Comparison of ENCODE assay signal across 9 cellular contexts in genomic region chr1:26432793-26433192, GRCh38. TPM values are rescaled to one million over a fixed set of nuclear protein-coding genes. Genes with fewer than 3 reads are reported as not detected.
DNase-seq lines count a peak whose midpoint lies in the region; ATAC-seq, FAIRE-seq and TF ChIP-seq lines count a peak whose summit lies in the region.
"Had no signal": no experiment of that assay in that cellular context is flagged by ENCODE, and none has a peak within 500 bp of the region (broad histone marks: within the 10 kb centered on the region; RNA-seq: fewer than 3 reads in every experiment).

No MANE protein-coding gene starts in this region.

- H4K8ac ChIP-seq in IMR-90 (ENCODE audit: low read depth in 2 of 2, low read length in 2 of 2) = peak overlapping the region; percentile 84 to 98

- no TSS peak for BruUV-seq in IMR-90 (replicated peaks; lab: Mats Ljungman, UMichigan)

- no peak for TF ChIP-seq POLR2A in A549 (IDR thresholded peaks at IDR 0.05; ENCODE audit: low read length)
- TF ChIP-seq POLR2A in IMR-90 (IDR thresholded peaks at IDR 0.05; ENCODE audit: low read depth, low read length) = no peak

- no peak overlapping the region for H2BK20ac ChIP-seq in IMR-90 (ENCODE audit: low read depth, low read length)

- in situ Hi-C loops in IMR-90 (cut with MboI; ENCODE audit: low sequenced_read_pairs) = no loop called here

- H2BK15ac ChIP-seq in IMR-90 (ENCODE audit: low read depth, low read length) = peak overlapping the region; percentile 66; the same call in 1 of the 3 replicates

- H4K5ac ChIP-seq in IMR-90 (ENCODE audit: low read depth, low read length) = peak overlapping the region; percentile 35; the same call in 1 of the 2 replicates

- H3K27ac ChIP-seq in A549 (peak overlapping the region; percentile 79 to 80), IMR-90 (ENCODE audit: insufficient read depth, low read length) (0 out of 2 replicates have a peak overlapping the region, but pooled peaks have one; percentile 13), muscle layer of duodenum (ENCODE audit: low read length) (peak overlapping the region; percentile 82)

- TF ChIP-seq EP300 in A549 (IDR thresholded peaks at IDR 0.05) = no peak

- POLR2A ChIA-PET in A549 (lab: Yijun Ruan, JAX) (interaction anchor here (1.1 to 1.4 kb wide), 5 partner anchors 12 to 263 kb away, joined by 3 to 18 read pairs (median 4); partner anchors contain the start of genes HMGN2 and ZNF593), IMR-90 (lab: Charles Lee; ENCODE audit: unreplicated experiment) (no interaction called here)

- H3K36me3 ChIP-seq in IMR-90 (ENCODE audit: control insufficient read depth, insufficient read depth, low read length) = peaks cover 9% of the 10 kb centered on the region; the same call in 1 of the 2 replicates
- peaks cover 4 to 13% of the 10 kb centered on the region in 2 donors for H3K36me3 ChIP-seq in muscle layer of duodenum (ENCODE audit: control insufficient read depth in 1 of 2, insufficient read depth in 2 of 2, low read length in 2 of 2)

- H2BK5ac ChIP-seq in IMR-90 (ENCODE audit: low read depth, low read length, poor library complexity, severe bottlenecking) = no peak overlapping the region

- intact Hi-C loops in IMR-90 (cut with micrococcal nuclease) = no loop called here

- CTCF ChIA-PET in A549 (lab: Yijun Ruan, JAX) (interaction anchor here (0.6 to 2.0 kb wide), 6 partner anchors 16 to 263 kb away, joined by 3 to 8 read pairs (median 4); partner anchors contain the start of gene ZNF593), IMR-90 (lab: Yijun Ruan, JAX) (interaction anchor here (1.4 to 1.5 kb wide), 2 partner anchors 16 to 68 kb away, joined by 3 to 9 read pairs; no protein-coding TSS in a partner anchor)

- peak overlapping the region; percentile 92 for H3K9ac ChIP-seq in IMR-90 (ENCODE audit: low read depth, low read length)

- DNase-seq in A549 (ENCODE audit: low read depth in 1 of 2, low spot score in 1 of 2) (no peak), IMR-90 (no peak), choroid plexus epithelial cell (ENCODE audit: low read depth) (no peak), urothelium cell line (ENCODE audit: low spot score) (no peak), OCI-M2 (lab: John Stamatoyannopoulos, UW; ENCODE audit: unreplicated experiment) (no peak), SIG-M5 treated with dmso at 0.1 percent for 504 hours (lab: John Stamatoyannopoulos, UW; ENCODE audit: unreplicated experiment) (no peak)

- no peak overlapping the region for H2AFZ ChIP-seq in IMR-90 (replicated peaks; ENCODE audit: low read length, poor library complexity)

- H3K18ac ChIP-seq in IMR-90 (ENCODE audit: low read depth, low read length) = no peak overlapping the region

- H3K4me1 ChIP-seq in A549 = peaks cover 9% of the 10 kb centered on the region; the same call in 1 of the 3 replicates
- peaks cover 1% of the 10 kb centered on the region; the same call in 1 of the 2 replicates for H3K4me1 ChIP-seq in IMR-90 (ENCODE audit: control insufficient read depth, insufficient read depth, low read length)
- H3K4me1 ChIP-seq in muscle layer of duodenum (ENCODE audit: control insufficient read depth in 1 of 2, insufficient read depth in 2 of 2, low read length in 2 of 2) = peaks cover 7 to 28% of the 10 kb centered on the region in 2 donors

- H3K27me3 ChIP-seq in IMR-90 (ENCODE audit: control insufficient read depth, insufficient read depth, low read length) = peaks cover 4% of the 10 kb centered on the region; the same call in 1 of the 2 replicates
- H3K27me3 ChIP-seq in muscle layer of duodenum (ENCODE audit: low read depth, low read length) = no peaks in the 10 kb centered on the region

- no peak overlapping the region for H2BK120ac ChIP-seq in IMR-90 (ENCODE audit: low read depth, low read length)

- peaks cover 5% of the 10 kb centered on the region; the same call in 1 of the 2 replicates for H3K9me1 ChIP-seq in IMR-90 (ENCODE audit: insufficient read depth, low read length)

- H3K4me2 ChIP-seq in A549 (peak overlapping the region; percentile 75), IMR-90 (ENCODE audit: low read depth, low read length) (peak overlapping the region; percentile 88)

- dilution Hi-C loops in IMR-90 (cut with HindIII; ENCODE audit: low sequenced_read_pairs, unreplicated experiment) = no loop called here

- H3K14ac ChIP-seq in IMR-90 (replicated peaks; ENCODE audit: low read depth, low read length) = peak overlapping the region; percentile 90

- WGBS in A549 (ENCODE audit: missing lambda C conversion rate) = 8% methylated on average over 3 of the region's 3 CpGs
- no CpG with 5 or more reads among the region's 3 CpGs for WGBS in IMR-90 (ENCODE audit: extremely low coverage in 2 of 2, insufficient read length in 1 of 2), 2 experiments

- FAIRE-seq in A549 (lab: Jason Lieb, UNC) (no peak), urothelium cell line (lab: Jason Lieb, UNC) (no peak)

- ATAC-seq in A549 (no peak), IMR-90 (ENCODE audit: low read depth) (no peak), HG03469 (IDR thresholded peaks at IDR 0.05; ENCODE audit: unreplicated experiment) (no peak)

- peak overlapping the region; percentile 82 for H3K4ac ChIP-seq in IMR-90 (ENCODE audit: low read depth, low read length)

- no peak overlapping the region for H2AK9ac ChIP-seq in IMR-90 (replicated peaks; ENCODE audit: low read depth, low read length, poor library complexity)

- H3K9me3 ChIP-seq in A549 = no peaks in the 10 kb centered on the region
- no peaks in the 10 kb centered on the region for H3K9me3 ChIP-seq in IMR-90 (ENCODE audit: control insufficient read depth, insufficient read depth, low read length)
- no peaks in the 10 kb centered on the region for H3K9me3 ChIP-seq in muscle layer of duodenum (ENCODE audit: control insufficient read depth in 1 of 2, low read length in 2 of 2)

- TF ChIP-seq RAD21 in A549 (conservative IDR thresholded peaks at IDR 0.05 in 1 of 2, IDR thresholded peaks at IDR 0.05 in 1 of 2) (no peak), IMR-90 (IDR thresholded peaks at IDR 0.05; ENCODE audit: low read length) (no peak)

- no peaks in the 10 kb centered on the region for H4K20me1 ChIP-seq in IMR-90 (ENCODE audit: insufficient read depth, low read length)

- H3K79me1 ChIP-seq in IMR-90 (ENCODE audit: low read depth in 1 of 2, low read length in 2 of 2) = peaks cover 20 to 23% of the 10 kb centered on the region in 2 experiments

- peak overlapping the region; percentile 50; the same call in 1 of the 2 replicates for H4K91ac ChIP-seq in IMR-90 (ENCODE audit: insufficient read depth, low read depth, low read length)

- peak overlapping the region; percentile 96 for H3K56ac ChIP-seq in IMR-90 (ENCODE audit: extremely low read depth, insufficient read depth, low read length)

- H2AK5ac ChIP-seq in IMR-90 (ENCODE audit: low read depth, low read length) = peak overlapping the region; percentile 86; the same call in 1 of the 2 replicates

- no peak for TF ChIP-seq CTCF in A549 (IDR thresholded peaks at IDR 0.05)
- TF ChIP-seq CTCF in IMR-90 (conservative IDR thresholded peaks at IDR 0.05; ENCODE audit: low read depth, low read length) = no peak
- no peak for TF ChIP-seq CTCF in choroid plexus epithelial cell (conservative IDR thresholded peaks at IDR 0.05; ENCODE audit: low read depth, low read length)

- peak overlapping the region; percentile 69 for H3K4me3 ChIP-seq in A549
- H3K4me3 ChIP-seq in IMR-90 (ENCODE audit: insufficient read depth, low read depth, low read length) = peak overlapping the region; percentile 61
- H3K4me3 ChIP-seq in choroid plexus epithelial cell (ENCODE audit: low read depth, low read length) = peak overlapping the region; percentile 87
- peak overlapping the region; percentile 75 to 77 for H3K4me3 ChIP-seq in muscle layer of duodenum (ENCODE audit: low read depth in 1 of 2, low read length in 2 of 2)

- peak overlapping the region; percentile 55; the same call in 1 of the 2 replicates for H3K23ac ChIP-seq in IMR-90 (ENCODE audit: low read depth, low read length)

TF ChIP-seq in IMR-90, 13 proteins besides CTCF, POLR2A, EP300 and RAD21 (continues in another document):
- TF ChIP-seq MAZ (IDR thresholded peaks at IDR 0.05; ENCODE audit: borderline replicate concordance, low read depth, low read length) (no peak), CEBPB (IDR thresholded peaks at IDR 0.05; ENCODE audit: low read depth, low read length) (no peak), RCOR1 (IDR thresholded peaks at IDR 0.05; ENCODE audit: insufficient replicate concordance, low read length) (no peak)

RNA-seq across cellular contexts. Expression of gene DHDDS, which starts 0.7 kb away (rescaled TPM):
- polyA plus RNA-seq in A549 (2011; rRNA removed) = 20.4 and 26.0 TPM in 2 replicates
- 12.7 and 15.5 TPM in 2 replicates for polyA plus RNA-seq in A549 (2012; cell fraction: cytosol; rRNA removed)
- 17.3 and 19.0 TPM in 2 replicates for polyA plus RNA-seq in A549 (2012; cell fraction: nucleus; rRNA removed)
- 26.9 to 27.8 TPM (median 27.3 TPM) in 3 replicates for polyA plus RNA-seq in A549 (2017; fragmentation: RNase III; extraction: RNeasy Plus Mini Kit Qiagen cat#74134 plus additional on column Dnase treatment)
- 29.8 and 30.1 TPM in 2 replicates for polyA minus RNA-seq in A549 (2011; rRNA and poly(A)+ RNA removed)
- total RNA-seq in IMR-90 (2012; rRNA removed) = 66.7 and 67.7 TPM in 2 replicates
- polyA plus RNA-seq in IMR-90 (2012; rRNA removed) = 42.8 and 49.3 TPM in 2 replicates
- 25.0 and 31.1 TPM in 2 replicates for polyA plus RNA-seq in IMR-90 (2012; cell fraction: cytosol; rRNA removed)
- polyA plus RNA-seq in IMR-90 (2012; cell fraction: nucleus; rRNA removed; ENCODE audit: low replicate concordance) = 78.8 and 115 TPM in 2 replicates

RNA-seq across cellular contexts. Expression of gene LIN28A, which starts 22.2 kb away (rescaled TPM):
- 0.03 and 0.04 TPM in 2 replicates for polyA plus RNA-seq in A549 (2011; rRNA removed)
- not detected in 2 replicates for polyA plus RNA-seq in A549 (2012; cell fraction: cytosol; rRNA removed)
- 0.01 and 0.02 TPM in 2 replicates for polyA plus RNA-seq in A549 (2012; cell fraction: nucleus; rRNA removed)
- polyA plus RNA-seq in A549 (2017; fragmentation: RNase III; extraction: RNeasy Plus Mini Kit Qiagen cat#74134 plus additional on column Dnase treatment) = 0.03 TPM in 1 of 3 replicates, not detected in the others
- not detected in 2 replicates for polyA minus RNA-seq in A549 (2011; rRNA and poly(A)+ RNA removed)
- total RNA-seq in IMR-90 (2012; rRNA removed) = not detected in 2 replicates
- polyA plus RNA-seq in IMR-90 (2012; rRNA removed) = not detected in 2 replicates
- polyA plus RNA-seq in IMR-90 (2012; cell fraction: cytosol; rRNA removed) = not detected in 2 replicates
- not detected in 2 replicates for polyA plus RNA-seq in IMR-90 (2012; cell fraction: nucleus; rRNA removed; ENCODE audit: low replicate concordance)
- total RNA-seq: dermis microvascular lymphatic vessel endothelial cell had no signal

RNA-seq across cellular contexts. Expression of gene HMGN2, which starts 39.4 kb away (rescaled TPM):
- polyA plus RNA-seq in A549 (2011; rRNA removed) (146 and 181 TPM in 2 replicates), A549 (2017; fragmentation: RNase III; extraction: RNeasy Plus Mini Kit Qiagen cat#74134 plus additional on column Dnase treatment) (290 to 380 TPM (median 310 TPM) in 3 replicates), IMR-90 (2012; rRNA removed) (460 and 505 TPM in 2 replicates)
- 273 and 310 TPM in 2 replicates for polyA plus RNA-seq in A549 (2012; cell fraction: cytosol; rRNA removed)
- polyA plus RNA-seq in A549 (2012; cell fraction: nucleus; rRNA removed) = 104 and 110 TPM in 2 replicates
- polyA minus RNA-seq in A549 (2011; rRNA and poly(A)+ RNA removed) = 21.2 and 35.6 TPM in 2 replicates
- 367 and 481 TPM in 2 replicates for total RNA-seq in IMR-90 (2012; rRNA removed)
- 228 and 231 TPM in 2 replicates for polyA plus RNA-seq in IMR-90 (2012; cell fraction: cytosol; rRNA removed)
- 76.8 and 308 TPM in 2 replicates for polyA plus RNA-seq in IMR-90 (2012; cell fraction: nucleus; rRNA removed; ENCODE audit: low replicate concordance)

Comparison
In these comparisons a context has a peak if more than half of its experiments do, and no peak if none do; other contexts are left out.
1. H3K27ac ChIP-seq: peak in every context shown above with its lines; median percentile 82 in muscle layer of duodenum; 80 in A549; 13 in IMR-90.